Comparison of ENCODE assay signal across 8 cellular contexts in the genomic region with DNA sequence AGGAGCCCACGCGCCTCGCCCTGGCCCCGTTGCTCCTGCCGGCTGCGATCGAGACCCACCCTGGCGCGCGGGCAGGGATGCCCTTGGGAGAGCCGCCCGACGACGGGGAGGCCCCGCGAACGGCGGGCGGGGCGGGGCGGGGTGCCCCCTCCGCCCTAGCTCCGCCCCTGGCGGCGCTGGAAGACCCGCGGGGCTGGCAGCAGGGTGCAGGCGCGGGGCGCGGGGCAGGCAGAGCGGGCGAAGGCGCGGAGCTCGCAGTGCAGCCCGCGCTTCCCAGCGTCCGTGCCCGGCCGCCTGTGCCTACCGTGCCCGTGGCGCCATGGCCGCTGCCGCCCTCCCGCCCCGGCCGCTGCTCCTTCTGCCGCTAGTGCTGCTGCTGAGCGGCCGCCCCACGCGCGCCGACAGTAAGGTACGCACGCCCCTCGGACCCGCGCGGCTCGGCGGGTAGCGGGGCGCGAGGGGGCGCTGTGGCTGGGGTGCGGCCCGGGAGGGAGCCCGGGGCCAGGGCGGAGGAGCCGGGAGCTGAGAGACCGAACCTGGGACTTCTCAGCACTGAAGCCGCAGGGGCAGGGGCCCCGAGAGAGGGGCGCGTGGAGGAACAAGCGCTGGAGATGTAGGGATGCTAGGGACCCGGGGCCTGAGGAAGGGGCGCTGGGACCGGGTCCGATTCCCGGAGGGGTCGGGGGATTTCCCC. TPM values are rescaled to one million over a fixed set of nuclear protein-coding genes. Genes with fewer than 3 reads are reported as not detected.
DNase-seq lines count a peak whose midpoint lies in the region; ATAC-seq and TF ChIP-seq lines count a peak whose summit lies in the region.

A gene (plus strand): TSS at position 182 of the 694 bp plus-strand sequence. CDS start 138 bp downstream, at position 320.

- 0 to 1% methylated on average over 73 to 86 of the region's 86 CpGs for WGBS in lung, 2 donors

- H3K27ac Mint-ChIP-seq in dendritic cell treated with granulocyte-macrophage colony-stimulating factor and Interleukin-4, amounts not matched to agents 40 ng/mL and 50 ng/mL, for 4 days, result peak within 1 kb of the TSS; percentile 52

- H3K36me3 ChIP-seq in lung (ENCODE audit: control insufficient read depth in 2 of 2, insufficient read depth in 2 of 2, low read length in 2 of 2) (no peaks in the 10 kb centered on the region), stomach smooth muscle (ENCODE audit: control insufficient read depth in 2 of 2, insufficient read depth in 2 of 2, low read length in 2 of 2) (no peaks in the 10 kb centered on the region)

- peak within 1 kb of the TSS; percentile 73 for H3K4me3 Mint-ChIP-seq in dendritic cell treated with granulocyte-macrophage colony-stimulating factor and Interleukin-4, amounts not matched to agents 40 ng/mL and 50 ng/mL, for 4 days

- peak within 1 kb of the TSS; percentile 30 to 47 for H3K9ac ChIP-seq in stomach smooth muscle (ENCODE audit: low read length in 2 of 2)

- POLR2A ChIA-PET in RWPE1 (lab: Yijun Ruan, JAX; ENCODE audit: low non-redundant PET), result interaction anchor here (0.5 to 2.0 kb wide), 6 partner anchors 46 to 218 kb away, joined by 3 to 9 read pairs (median 6); a partner anchor contains a TSS

- H3K4me1 Mint-ChIP-seq in dendritic cell treated with granulocyte-macrophage colony-stimulating factor and Interleukin-4, amounts not matched to agents 40 ng/mL and 50 ng/mL, for 4 days (ENCODE audit: low read depth), result peaks cover 34% of the 10 kb centered on the region

- H3K9me3 ChIP-seq in lung (ENCODE audit: control insufficient read depth in 2 of 2, insufficient read depth in 1 of 2, low read length in 1 of 2), result no peaks in the 10 kb centered on the region
- no peaks in the 10 kb centered on the region for H3K9me3 ChIP-seq in stomach smooth muscle (ENCODE audit: control insufficient read depth in 2 of 2, low read length in 2 of 2)

- peak; percentile 69 for DNase-seq in activated effector memory CD4-positive, alpha-beta T cell treated with anti-CD3 and anti-CD28 coated beads, Interleukin-2, amount 50 U/mL, for 16 hours
- DNase-seq in activated effector memory CD4-positive, alpha-beta T cell treated with Interleukin-2 at 50 U/mL for 16 hours, result no peak
- DNase-seq in RWPE1 (ENCODE audit: low spot score) (no peak), lung (ENCODE audit: low spot score) (no peak), amygdala (lab: John Stamatoyannopoulos, UW) (no peak)

- ATAC-seq in lung (ENCODE audit: insufficient read depth, low FRiP score) (no peak), GM18502 (IDR thresholded peaks at IDR 0.05; ENCODE audit: poor library complexity, unreplicated experiment) (no peak)

- intact Hi-C loops in dendritic cell treated with granulocyte-macrophage colony-stimulating factor and Interleukin-4, amounts not matched to agents 40 ng/mL and 50 ng/mL, for 4 days (cut with micrococcal nuclease), result no loop called here

- H3K4me3 ChIP-seq in lung (peak within 1 kb of the TSS; percentile 70), stomach smooth muscle (ENCODE audit: low read length in 2 of 2) (peak within 1 kb of the TSS; percentile 67 to 75)

- TF ChIP-seq CTCF in RWPE1 (conservative IDR thresholded peaks at IDR 0.05; ENCODE audit: low read depth) (peak; percentile 90), lung (IDR thresholded peaks at IDR 0.05; ENCODE audit: control extremely low read depth, extremely low read depth) (no peak)

- peaks cover 0 to 18% of the 10 kb centered on the region in 2 donors for H3K4me1 ChIP-seq in lung (ENCODE audit: control insufficient read depth in 2 of 2, insufficient read depth in 2 of 2, low read length in 2 of 2)
- H3K4me1 ChIP-seq in stomach smooth muscle (ENCODE audit: control insufficient read depth, insufficient read depth, low read length), result peaks cover 46% of the 10 kb centered on the region

- no peaks in the 10 kb centered on the region for H3K36me3 Mint-ChIP-seq in dendritic cell treated with granulocyte-macrophage colony-stimulating factor and Interleukin-4, amounts not matched to agents 40 ng/mL and 50 ng/mL, for 4 days (ENCODE audit: low read depth)

- CTCF ChIA-PET in RWPE1 (lab: Yijun Ruan, JAX), result interaction anchor here (0.5 to 15.3 kb wide), 14 partner anchors 12 to 1166 kb away, joined by 3 to 761 read pairs (median 4); a partner anchor contains a TSS

- peak within 1 kb of the TSS; percentile 90 for H3K27ac ChIP-seq in RWPE1
- peak within 1 kb of the TSS; percentile 26 to 77 for H3K27ac ChIP-seq in lung (ENCODE audit: low read depth in 1 of 2, low read length in 1 of 2)
- no peak within 1 kb of the TSS for H3K27ac ChIP-seq in stomach smooth muscle (ENCODE audit: low read length)

- peaks cover 33% of the 10 kb centered on the region for H3K27me3 Mint-ChIP-seq in dendritic cell treated with granulocyte-macrophage colony-stimulating factor and Interleukin-4, amounts not matched to agents 40 ng/mL and 50 ng/mL, for 4 days

- H3K9me3 Mint-ChIP-seq in dendritic cell treated with granulocyte-macrophage colony-stimulating factor and Interleukin-4, amounts not matched to agents 40 ng/mL and 50 ng/mL, for 4 days, result no peaks in the 10 kb centered on the region

- no peaks in the 10 kb centered on the region for H3K27me3 ChIP-seq in lung (ENCODE audit: control insufficient read depth, insufficient read depth)
- H3K27me3 ChIP-seq in stomach smooth muscle (ENCODE audit: control insufficient read depth in 1 of 2, insufficient read depth in 2 of 2, low read length in 2 of 2), result no peaks in the 10 kb centered on the region

RNA-seq across cellular contexts. Expression of the gene that starts here (rescaled TPM):
- 10 to 100 TPM; 12.5 to 56.7 TPM for total RNA-seq in lung
- polyA plus RNA-seq in lung, result 1 to 10 TPM; 2.0 to 2.6 TPM
